In genomic region chr1:248815407-248816034, GRCh38 we compare ENCODE assay signal across 1 cellular context.
TF ChIP-seq lines count a peak whose summit lies in the region.

No MANE protein-coding gene starts in this region.

TF ChIP-seq in HCT116, 20 proteins besides CTCF, POLR2A, EP300 and RAD21:
- TF ChIP-seq CBX3 (IDR thresholded peaks at IDR 0.05; ENCODE audit: low read depth) (no peak), POLR2AphosphoS5 (IDR thresholded peaks at IDR 0.05; ENCODE audit: low read depth, low read length) (no peak), YY1 (IDR thresholded peaks at IDR 0.05; ENCODE audit: extremely low read depth, insufficient replicate concordance, low read depth, low read length) (no peak), TCF7L2 (IDR thresholded peaks at IDR 0.05; ENCODE audit: borderline replicate concordance, extremely low read depth, insufficient read depth, insufficient read length) (no peak), EZH2 (IDR thresholded peaks at IDR 0.05) (no peak), ELF1 (IDR thresholded peaks at IDR 0.05; ENCODE audit: borderline replicate concordance, low read depth) (no peak), SRF (IDR thresholded peaks at IDR 0.05; ENCODE audit: low read depth) (no peak), EZH2phosphoT487 (IDR thresholded peaks at IDR 0.05; ENCODE audit: borderline replicate concordance) (no peak), MAX (IDR thresholded peaks at IDR 0.05) (no peak), EGR1 (IDR thresholded peaks at IDR 0.05; ENCODE audit: low read depth) (no peak), CEBPB (IDR thresholded peaks at IDR 0.05; ENCODE audit: low read depth) (no peak), ZNF274 (IDR thresholded peaks at IDR 0.05; ENCODE audit: low read depth, low read length) (no peak), REST (IDR thresholded peaks at IDR 0.05; ENCODE audit: low read depth) (no peak), JUND (IDR thresholded peaks at IDR 0.05) (no peak), SIN3A (IDR thresholded peaks at IDR 0.05; ENCODE audit: low read depth) (no peak), ZFX (IDR thresholded peaks at IDR 0.05) (no peak), SP1 (IDR thresholded peaks at IDR 0.05; ENCODE audit: low read depth) (no peak), FOSL1 (IDR thresholded peaks at IDR 0.05; ENCODE audit: low read depth) (no peak)
- TF ChIP-seq, protein P1, sequence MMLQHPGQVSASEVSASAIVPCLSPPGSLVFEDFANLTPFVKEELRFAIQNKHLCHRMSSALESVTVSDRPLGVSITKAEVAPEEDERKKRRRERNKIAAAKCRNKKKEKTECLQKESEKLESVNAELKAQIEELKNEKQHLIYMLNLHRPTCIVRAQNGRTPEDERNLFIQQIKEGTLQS (IDR thresholded peaks at IDR 0.05) = no peak
- TF ChIP-seq, protein P2, sequence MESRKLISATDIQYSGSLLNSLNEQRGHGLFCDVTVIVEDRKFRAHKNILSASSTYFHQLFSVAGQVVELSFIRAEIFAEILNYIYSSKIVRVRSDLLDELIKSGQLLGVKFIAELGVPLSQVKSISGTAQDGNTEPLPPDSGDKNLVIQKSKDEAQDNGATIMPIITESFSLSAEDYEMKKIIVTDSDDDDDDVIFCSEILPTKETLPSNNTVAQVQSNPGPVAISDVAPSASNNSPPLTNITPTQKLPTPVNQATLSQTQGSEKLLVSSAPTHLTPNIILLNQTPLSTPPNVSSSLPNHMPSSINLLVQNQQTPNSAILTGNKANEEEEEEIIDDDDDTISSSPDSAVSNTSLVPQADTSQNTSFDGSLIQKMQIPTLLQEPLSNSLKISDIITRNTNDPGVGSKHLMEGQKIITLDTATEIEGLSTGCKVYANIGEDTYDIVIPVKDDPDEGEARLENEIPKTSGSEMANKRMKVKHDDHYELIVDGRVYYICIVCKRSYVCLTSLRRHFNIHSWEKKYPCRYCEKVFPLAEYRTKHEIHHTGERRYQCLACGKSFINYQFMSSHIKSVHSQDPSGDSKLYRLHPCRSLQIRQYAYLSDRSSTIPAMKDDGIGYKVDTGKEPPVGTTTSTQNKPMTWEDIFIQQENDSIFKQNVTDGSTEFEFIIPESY (IDR thresholded peaks at IDR 0.05; ENCODE audit: extremely low read depth, insufficient replicate concordance, low read length) = no peak
